26 cellular contexts compared by ENCODE assay signal in the genomic region with DNA sequence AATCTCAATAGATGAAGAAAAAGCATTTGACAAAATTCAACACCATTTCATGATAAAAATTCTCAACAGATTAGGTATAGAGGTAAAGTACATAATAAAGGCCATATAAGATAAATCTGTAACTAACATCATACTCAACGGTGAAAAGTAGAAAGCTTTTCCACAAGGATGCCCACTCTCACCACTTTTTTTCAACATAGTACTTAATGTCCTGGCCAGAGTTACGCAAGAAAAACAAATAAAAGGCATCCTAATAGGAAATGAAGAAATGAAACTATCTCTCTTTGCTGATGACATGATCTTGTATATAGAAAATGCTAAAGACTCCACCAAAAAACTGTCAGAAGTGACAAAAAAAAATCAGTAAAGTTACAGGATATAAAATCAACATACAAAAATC.
"Had no signal": no experiment of that assay in that cellular context is flagged by ENCODE, and none has a peak within 500 bp of the region (broad histone marks: within the 10 kb centered on the region; RNA-seq: fewer than 3 reads in every experiment).

No MANE protein-coding gene starts in this region.

- DNase-seq: activated CD4-positive, alpha-beta T cell treated with anti-CD3 and anti-CD28 coated beads, Interleukin-2, amount 10 ng/mL, durations not matched to agents 24 days and 14 days; activated CD4-positive, alpha-beta T cell treated with anti-CD3 and anti-CD28 coated beads, Interleukin-2, amount 50 U/mL, for 4 hours; activated CD8-positive, alpha-beta T cell treated with anti-CD3 and anti-CD28 coated beads for 36 hours; activated gamma-delta T cell; activated naive CD4-positive, alpha-beta T cell treated with Interleukin-2 at 50 U/mL for 16 hours; activated naive CD8-positive, alpha-beta T cell treated with anti-CD3 and anti-CD28 coated beads, Interleukin-2, amount 10 ng/mL, durations not matched to agents 7 days and 5 days; activated T-cell treated with anti-CD3 and anti-CD28 coated beads, Interleukin-2, amount 50 U/mL, for 24 hours; amygdala; caudate nucleus; cerebellar nuclear complex; Karpas-422; KBM-7; MM.1S; NCI-H1092; NCI-H1436 treated with DMSO at 0.1 percent for 48 hours; NCI-H1694 treated with DMSO at 0.1 percent for 48 hours; NCI-H2029; NCI-H345; NCI-H524 treated with DMSO at 0.1 percent for 48 hours; OCI-M1; SHP77; SJCRH30; T1000 had no signal

- H3K36me3 ChIP-seq: ascending aorta, SJCRH30 had no signal

- H3K27ac ChIP-seq: ascending aorta, SJCRH30, SK-N-MC had no signal

- H3K27me3 ChIP-seq: ascending aorta, SJCRH30 had no signal

- H3K4me1 ChIP-seq: ascending aorta, SJCRH30 had no signal

- H3K4me3 ChIP-seq: ascending aorta, SJCRH30, SK-N-MC had no signal

- FAIRE-seq: TTC549 had no signal

- H3K9me3 ChIP-seq: SJCRH30 had no signal
